ENCODE assay signal across 8 cellular contexts in genomic region chr3:182794806-182795369, GRCh38. TPM values are rescaled to one million over a fixed set of nuclear protein-coding genes. Genes with fewer than 3 reads are reported as not detected.
DNase-seq lines count a peak whose midpoint lies in the region; ATAC-seq and TF ChIP-seq lines count a peak whose summit lies in the region.

No MANE protein-coding gene starts in this region.

- peaks cover 0 to 4% (median 0%) of the 10 kb centered on the region in 9 donors for H3K36me3 ChIP-seq in heart right ventricle
- no peaks in the 10 kb centered on the region for H3K36me3 ChIP-seq in aorta (ENCODE audit: control insufficient read depth in 1 of 2, insufficient read depth in 2 of 2, low read length in 1 of 2)

- DNase-seq in heart right ventricle (no peak), Right ventricle myocardium superior (no peak), astrocyte of the spinal cord (ENCODE audit: low read depth, low spot score) (no peak), medulla oblongata (ENCODE audit: extremely low spot score) (peak; percentile 23), aorta (no peak), NCI-H2171 (lab: John Stamatoyannopoulos, UW) (no peak)

- intact Hi-C loops in heart right ventricle (cut with DNase I) (loop anchor here in 2 of 10 donors (5.0 kb wide), 3 partner anchors 32 to 182 kb away; no protein-coding TSS in a partner anchor), Right ventricle myocardium superior (cut with DNase I) (no loop called here), aorta (cut with DNase I) (loop anchor here in 1 of 2 donors (10.0 kb wide), 1 partner anchor 80 kb away; no protein-coding TSS in a partner anchor)

- H3K9me3 ChIP-seq in heart right ventricle (no peaks in the 10 kb centered on the region), aorta (ENCODE audit: control insufficient read depth, low read length) (no peaks in the 10 kb centered on the region)

- H3K27me3 ChIP-seq in heart right ventricle (no peaks in the 10 kb centered on the region), aorta (ENCODE audit: control insufficient read depth in 1 of 2, insufficient read depth in 2 of 2, low read length in 1 of 2) (no peaks in the 10 kb centered on the region)

- WGBS in heart right ventricle, 2 donors: 4 to 5% methylated on average over 6 of the region's 6 CpGs
- WGBS in aorta, 2 donors: 2 to 4% methylated on average over 6 of the region's 6 CpGs

- TF ChIP-seq CTCF in heart right ventricle (IDR thresholded peaks at IDR 0.05): no peak
- no peak for TF ChIP-seq CTCF in astrocyte of the spinal cord (IDR thresholded peaks at IDR 0.05; ENCODE audit: low read depth, low read length)

- no peak for ATAC-seq in heart right ventricle
- ATAC-seq in Right ventricle myocardium superior (ENCODE audit: poor library complexity): no peak
- no peak for ATAC-seq in aorta (ENCODE audit: low FRiP score)
- ATAC-seq in GM21576 (IDR thresholded peaks at IDR 0.05; ENCODE audit: unreplicated experiment): no peak
- ATAC-seq in HG03108 (IDR thresholded peaks at IDR 0.05; ENCODE audit: unreplicated experiment): no peak

- H3K4me1 ChIP-seq in heart right ventricle (peaks cover 0 to 49% (median 36%) of the 10 kb centered on the region in 9 donors), aorta (ENCODE audit: control insufficient read depth in 1 of 2, insufficient read depth in 2 of 2, low read length in 2 of 2) (no peaks in the 10 kb centered on the region)

- H3K27ac ChIP-seq in heart right ventricle (peak overlapping the region in 9 of 10 donors; percentile 90 to 97 (median 93)), aorta (ENCODE audit: low read depth in 1 of 2, low read length in 2 of 2) (no peak overlapping the region)

- H3K4me3 ChIP-seq in heart right ventricle (peak overlapping the region; percentile 78 to 96 (median 88)), astrocyte of the spinal cord (ENCODE audit: low read depth, low read length) (peak overlapping the region; percentile 62), aorta (ENCODE audit: low read length in 2 of 2) (peak overlapping the region; percentile 95 to 97)

- in situ Hi-C loops in astrocyte of the spinal cord (cut with HindIII; ENCODE audit: low sequenced_read_pairs): no loop called here

RNA-seq across cellular contexts. Expression of gene ATP11B, which starts 1.6 kb away (rescaled TPM):
- 10 to 100 TPM; 29.4 to 47.8 (median 38.1) TPM for total RNA-seq in heart right ventricle
- polyA plus RNA-seq in heart right ventricle: 1 to 10 TPM; 5.3 to 6.6 TPM
- 31.5 TPM for total RNA-seq in Right ventricle myocardium superior
- total RNA-seq in aorta: 10 to 100 TPM; 62.5 to 70.3 TPM
- 10 to 100 TPM in 1 of 2 donors, 1 to 10 TPM in 1; 8.9 to 12.4 TPM for polyA plus RNA-seq in aorta

Comparison
In these comparisons a context has a peak if more than half of its experiments do, and no peak if none do; other contexts are left out.
1. H3K27ac ChIP-seq: peak in heart right ventricle (9 of 10); none in aorta (0 of 2).
2. Peak in every context shown above with its lines, with median percentiles within 50 percentile points of each other: H3K4me3 ChIP-seq.